Comparison of ENCODE assay signal across 17 cellular contexts in the genomic region with DNA sequence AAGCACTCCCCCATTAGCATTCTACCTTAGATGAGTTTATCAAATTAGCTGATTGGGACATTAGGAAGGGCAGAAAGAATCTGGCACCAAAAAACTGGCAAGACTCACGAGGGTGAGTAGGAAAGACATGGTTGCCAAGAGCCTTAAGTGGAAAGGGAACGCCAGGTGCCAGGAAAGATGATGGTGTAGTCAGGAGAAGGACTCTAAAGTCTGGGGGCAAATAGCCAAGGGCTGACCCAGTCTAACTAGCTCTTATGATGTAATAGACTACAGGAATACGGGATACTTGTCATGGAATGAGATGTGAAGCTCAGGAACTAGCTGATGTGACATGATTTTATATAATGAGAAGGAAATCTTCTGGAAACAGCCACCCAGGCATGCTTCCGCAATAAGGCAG.
"Had no signal": no experiment of that assay in that cellular context is flagged by ENCODE, and none has a peak within 500 bp of the region (broad histone marks: within the 10 kb centered on the region; RNA-seq: fewer than 3 reads in every experiment).

No MANE protein-coding gene starts in this region.

- H3K27ac Mint-ChIP-seq: activated CD4-positive, alpha-beta memory T cell treated with anti-CD3 and anti-CD28 coated beads, Interleukin-2, amount 10 ng/mL, durations not matched to agents 7 days and 5 days; activated CD8-positive, alpha-beta memory T cell treated with anti-CD3 and anti-CD28 coated beads, Interleukin-2, amount 10 ng/mL, durations not matched to agents 7 days and 5 days; activated naive CD8-positive, alpha-beta T cell; immature natural killer cell; WTC11 had no signal

- ATAC-seq: activated CD8-positive, alpha-beta memory T cell treated with anti-CD3 and anti-CD28 coated beads, Interleukin-2, amount 10 ng/mL, durations not matched to agents 7 days and 5 days; effector memory CD8-positive, alpha-beta T cell; gastroesophageal sphincter; naive thymus-derived CD8-positive, alpha-beta T cell; WTC11 had no signal

- H3K27me3 Mint-ChIP-seq: activated CD4-positive, alpha-beta memory T cell treated with anti-CD3 and anti-CD28 coated beads, Interleukin-2, amount 10 ng/mL, durations not matched to agents 7 days and 5 days; activated CD8-positive, alpha-beta memory T cell treated with anti-CD3 and anti-CD28 coated beads, Interleukin-2, amount 10 ng/mL, durations not matched to agents 7 days and 5 days; activated naive CD8-positive, alpha-beta T cell; effector memory CD8-positive, alpha-beta T cell; naive thymus-derived CD8-positive, alpha-beta T cell had no signal

- H3K4me1 Mint-ChIP-seq: activated CD4-positive, alpha-beta memory T cell treated with anti-CD3 and anti-CD28 coated beads, Interleukin-2, amount 10 ng/mL, durations not matched to agents 7 days and 5 days; activated CD8-positive, alpha-beta memory T cell treated with anti-CD3 and anti-CD28 coated beads, Interleukin-2, amount 10 ng/mL, durations not matched to agents 7 days and 5 days; naive thymus-derived CD8-positive, alpha-beta T cell; WTC11 had no signal

- H3K9me3 Mint-ChIP-seq: activated CD4-positive, alpha-beta memory T cell treated with anti-CD3 and anti-CD28 coated beads, Interleukin-2, amount 10 ng/mL, durations not matched to agents 7 days and 5 days; effector memory CD8-positive, alpha-beta T cell; immature natural killer cell; naive thymus-derived CD8-positive, alpha-beta T cell; WTC11 had no signal

- H3K36me3 Mint-ChIP-seq: immature natural killer cell, WTC11 had no signal

- H3K4me3 ChIP-seq: cardiac muscle cell, gastroesophageal sphincter, tibial nerve, vagina had no signal

- H3K4me1 ChIP-seq: gastroesophageal sphincter, parathyroid adenoma, tibial nerve, vagina had no signal

- H3K36me3 ChIP-seq: cardiac muscle cell, gastroesophageal sphincter, tibial nerve, vagina had no signal

- H3K4me3 Mint-ChIP-seq: activated CD4-positive, alpha-beta memory T cell treated with anti-CD3 and anti-CD28 coated beads, Interleukin-2, amount 10 ng/mL, durations not matched to agents 7 days and 5 days; activated CD8-positive, alpha-beta memory T cell treated with anti-CD3 and anti-CD28 coated beads, Interleukin-2, amount 10 ng/mL, durations not matched to agents 7 days and 5 days; activated naive CD8-positive, alpha-beta T cell; effector memory CD8-positive, alpha-beta T cell; immature natural killer cell; naive thymus-derived CD8-positive, alpha-beta T cell; WTC11 had no signal

- H3K27me3 ChIP-seq: cardiac muscle cell, gastroesophageal sphincter, tibial nerve, vagina had no signal

- H3K9me3 ChIP-seq: gastroesophageal sphincter, tibial nerve, vagina had no signal

- DNase-seq: activated CD4-positive, alpha-beta memory T cell treated with anti-CD3 and anti-CD28 coated beads, Interleukin-2, amount 10 ng/mL, durations not matched to agents 7 days and 5 days; activated CD4-positive, alpha-beta T cell treated with anti-CD3 and anti-CD28 coated beads for 48 hours; activated CD8-positive, alpha-beta memory T cell treated with anti-CD3 and anti-CD28 coated beads, Interleukin-2, amount 10 ng/mL, durations not matched to agents 7 days and 5 days; effector memory CD8-positive, alpha-beta T cell; immature natural killer cell; kidney glomerular epithelial cell; mesendoderm; naive thymus-derived CD8-positive, alpha-beta T cell; stimulated activated CD8-positive, alpha-beta memory T cell treated with anti-CD3 and anti-CD28 coated beads, Interleukin-4, amount 100 ng/mL, for 48 hours; stimulated activated naive CD4-positive, alpha-beta T cell treated with Interleukin-2 at 50 U/mL for 16 hours had no signal
